ENCODE assay signal across 23 cellular contexts in genomic region chr16:20711277-20711911, GRCh38. TPM values are rescaled to one million over a fixed set of nuclear protein-coding genes. Genes with fewer than 3 reads are reported as not detected.
DNase-seq lines count a peak whose midpoint lies in the region; ATAC-seq, FAIRE-seq and TF ChIP-seq lines count a peak whose summit lies in the region.
"Had no signal": no experiment of that assay in that cellular context is flagged by ENCODE, and none has a peak within 500 bp of the region (broad histone marks: within the 10 kb centered on the region; RNA-seq: fewer than 3 reads in every experiment).

No MANE protein-coding gene starts in this region.

- H2AFZ ChIP-seq in HepG2 (ENCODE audit: low read length): no peak overlapping the region
- H2AFZ ChIP-seq: GM23338 had no signal

- no peak overlapping the region for H3K9ac ChIP-seq in HepG2 (ENCODE audit: insufficient read depth, low read depth, low read length)
- H3K9ac ChIP-seq: BLaER1 treated with 17β-estradiol and CSF1 and Interleukin-3, amounts not matched to agents 10 nM and 100 nM had no signal

- no peaks in the 10 kb centered on the region for H3K27me3 ChIP-seq in HepG2 (ENCODE audit: control insufficient read depth in 1 of 2, insufficient read depth in 2 of 2, low read length in 2 of 2)
- no peaks in the 10 kb centered on the region for H3K27me3 ChIP-seq in right lobe of liver
- no peaks in the 10 kb centered on the region for H3K27me3 ChIP-seq in tibial artery
- H3K27me3 ChIP-seq in WERI-Rb-1 (ENCODE audit: insufficient read depth, low read depth, severe bottlenecking): no peaks in the 10 kb centered on the region
- H3K27me3 ChIP-seq: BLaER1 treated with 17β-estradiol and CSF1 and Interleukin-3, amounts not matched to agents 10 nM and 100 nM had no signal

- no TSS peak for BruUV-seq in HepG2 (replicated peaks; lab: Mats Ljungman, UMichigan)

- H3K4me1 ChIP-seq in HepG2 (ENCODE audit: insufficient read depth, low read length) (no peaks in the 10 kb centered on the region), right lobe of liver (no peaks in the 10 kb centered on the region), tibial artery (peaks cover 0 to 26% (median 5%) of the 10 kb centered on the region in 4 donors)
- H3K4me1 ChIP-seq: BLaER1 treated with 17β-estradiol and CSF1 and Interleukin-3, amounts not matched to agents 10 nM and 100 nM had no signal

- TF ChIP-seq RAD21 in HepG2 (CRISPR knock-in tag; IDR thresholded peaks at IDR 0.05): no peak

- H3K4me2 ChIP-seq in HepG2 (ENCODE audit: low read depth, low read length): no peak overlapping the region
- H3K4me2 ChIP-seq: BLaER1 treated with 17β-estradiol and CSF1 and Interleukin-3, amounts not matched to agents 10 nM and 100 nM; GM23338 had no signal

- 94% methylated on average over 7 of the region's 7 CpGs for WGBS in HepG2 (ENCODE audit: low lambda C conversion rate)
- 88% methylated on average over 5 of the region's 7 CpGs for WGBS in right lobe of liver (ENCODE audit: insufficient coverage, low coverage, low lambda C conversion rate, missing lambda C conversion rate)

- CTCF ChIA-PET in HepG2 (lab: Yijun Ruan, JAX; ENCODE audit: low intra/inter-chr PET ratio, low total read pairs): no interaction called here

- no peak for TF ChIP-seq CTCF in HepG2 (CRISPR knock-in tag; IDR thresholded peaks at IDR 0.05)
- TF ChIP-seq CTCF in right lobe of liver (IDR thresholded peaks at IDR 0.05): no peak
- no peak for TF ChIP-seq CTCF in tibial artery (IDR thresholded peaks at IDR 0.05)
- TF ChIP-seq CTCF in WERI-Rb-1 (IDR thresholded peaks at IDR 0.05; ENCODE audit: low read depth, low read length): no peak

- FAIRE-seq in HepG2 (lab: Jason Lieb, UNC): no peak
- FAIRE-seq: GM12891, H54 had no signal

- no peak for DNase-seq in HepG2 (ENCODE audit: low spot score)
- no peak for DNase-seq in right lobe of liver
- DNase-seq in left ventricle myocardium superior: no peak
- no peak for DNase-seq in sciatic nerve (ENCODE audit: low spot score)
- DNase-seq in tibial artery: no peak
- no peak for DNase-seq in NOMO-1 treated with DMSO at 0.1 percent for 48 hours (lab: John Stamatoyannopoulos, UW; ENCODE audit: unreplicated experiment)
- DNase-seq in WERI-Rb-1: no peak
- DNase-seq: 8988T; Calu3; CD8-positive, alpha-beta T cell; DMS53; DND-41; EL; HCEC 1CT had no signal

- POLR2A ChIA-PET in HepG2 (lab: Yijun Ruan, JAX): no interaction called here

- H4K20me1 ChIP-seq in HepG2 (ENCODE audit: insufficient read depth, low read length): no peaks in the 10 kb centered on the region
- H4K20me1 ChIP-seq: BLaER1 treated with 17β-estradiol and CSF1 and Interleukin-3, amounts not matched to agents 10 nM and 100 nM had no signal

- TF ChIP-seq POLR2A in HepG2 (IDR thresholded peaks at IDR 0.05; ENCODE audit: insufficient read depth in 1 of 2, low read depth in 2 of 2, low read length in 2 of 2): no peak
- no peak for TF ChIP-seq POLR2A in right lobe of liver (IDR thresholded peaks at IDR 0.05)

- ATAC-seq in HepG2 (no peak), right lobe of liver (no peak), left ventricle myocardium superior (peak; percentile 87), sciatic nerve (peak; percentile 58), GM21619 (IDR thresholded peaks at IDR 0.05; ENCODE audit: unreplicated experiment) (no peak)
- ATAC-seq: CD8-positive, alpha-beta T cell; GM23338 had no signal

- H3K36me3 ChIP-seq in HepG2 (replicated peaks in 1 of 2; ENCODE audit: control insufficient read depth in 1 of 2, insufficient read depth in 2 of 2, low read length in 2 of 2): peaks cover 6 to 18% of the 10 kb centered on the region in 2 experiments; a peak in 4 of 5 replicates
- H3K36me3 ChIP-seq in right lobe of liver: no peaks in the 10 kb centered on the region
- H3K36me3 ChIP-seq in tibial artery: no peaks in the 10 kb centered on the region
- H3K36me3 ChIP-seq in WERI-Rb-1: no peaks in the 10 kb centered on the region
- H3K36me3 ChIP-seq: BLaER1 treated with 17β-estradiol and CSF1 and Interleukin-3, amounts not matched to agents 10 nM and 100 nM had no signal

- no peak for TF ChIP-seq EP300 in HepG2 (IDR thresholded peaks at IDR 0.05; ENCODE audit: low read depth in 2 of 2, low read length in 2 of 2)
- TF ChIP-seq EP300 in HepG2 (CRISPR knock-in tag; IDR thresholded peaks at IDR 0.05; ENCODE audit: borderline replicate concordance): no peak

- H3K4me3 ChIP-seq in HepG2 (replicated peaks in 1 of 3; ENCODE audit: insufficient read depth in 1 of 3, low read depth in 2 of 3, low read length in 3 of 3) (no peak overlapping the region), right lobe of liver (no peak overlapping the region), tibial artery (no peak overlapping the region), WERI-Rb-1 (ENCODE audit: low read depth, low read length) (no peak overlapping the region)
- H3K4me3 ChIP-seq: BLaER1 treated with 17β-estradiol and CSF1 and Interleukin-3, amounts not matched to agents 10 nM and 100 nM; GM23338 had no signal

- in situ Hi-C loops in HepG2 (cut with HindIII; ENCODE audit: extremely low pct_ligation_motif_present, low pct_unique_long_range_greater_than_20kb): no loop called here

- intact Hi-C loops in HepG2 (cut with micrococcal nuclease; ENCODE audit: unreplicated experiment): no loop called here
- intact Hi-C loops in right lobe of liver (cut with DNase I): no loop called here
- intact Hi-C loops in left ventricle myocardium superior (cut with micrococcal nuclease): no loop called here
- intact Hi-C loops in sciatic nerve (cut with DNase I): no loop called here
- intact Hi-C loops in tibial artery (cut with DNase I; ENCODE audit: low total_unique reads): no loop called here

- no peaks in the 10 kb centered on the region for H3K79me2 ChIP-seq in HepG2 (ENCODE audit: insufficient read depth, low read length)

- H3K9me3 ChIP-seq in HepG2 (ENCODE audit: low read length): no peaks in the 10 kb centered on the region
- H3K9me3 ChIP-seq in right lobe of liver: no peaks in the 10 kb centered on the region
- H3K9me3 ChIP-seq in tibial artery: no peaks in the 10 kb centered on the region
- no peaks in the 10 kb centered on the region for H3K9me3 ChIP-seq in WERI-Rb-1 (ENCODE audit: severe bottlenecking)
- H3K9me3 ChIP-seq: BLaER1 treated with 17β-estradiol and CSF1 and Interleukin-3, amounts not matched to agents 10 nM and 100 nM had no signal

- H3K27ac ChIP-seq in HepG2 (ENCODE audit: extremely low read length, insufficient read depth, low read length): no peak overlapping the region
- no peak overlapping the region for H3K27ac ChIP-seq in right lobe of liver
- H3K27ac ChIP-seq in tibial artery: peak overlapping the region; percentile 55 to 68
- H3K27ac ChIP-seq in WERI-Rb-1: no peak overlapping the region
- H3K27ac ChIP-seq: BLaER1 treated with 17β-estradiol and CSF1 and Interleukin-3, amounts not matched to agents 10 nM and 100 nM had no signal

RNA-seq across cellular contexts. Expression of gene ACSM1, which starts 13.9 kb away (rescaled TPM):
- 0.71 and 1.1 TPM in 2 replicates for total RNA-seq in HepG2 (2016; rRNA removed; fragmentation: Illumina TruSeq; extraction: Trizol)
- 0.26 and 0.91 TPM in 2 replicates for total RNA-seq in HepG2 (2016; cell fraction: cytosol; rRNA removed; fragmentation: Illumina TruSeq; extraction: Trizol; ENCODE audit: low read depth)
- 0.80 and 0.82 TPM in 2 replicates for total RNA-seq in HepG2 (2016; cell fraction: insoluble cytoplasmic fraction; rRNA removed; fragmentation: Illumina TruSeq; extraction: Trizol)
- 0.69 and 0.80 TPM in 2 replicates for total RNA-seq in HepG2 (2016; cell fraction: membrane; rRNA removed; fragmentation: Illumina TruSeq; extraction: Trizol)
- 1.1 and 1.6 TPM in 2 replicates for total RNA-seq in HepG2 (2016; cell fraction: nucleus; rRNA removed; fragmentation: Illumina TruSeq; extraction: Trizol)
- polyA plus RNA-seq in HepG2 (2011; rRNA removed): 0.73 and 0.77 TPM in 2 replicates
- polyA plus RNA-seq in HepG2 (2011; cell fraction: cytosol; rRNA removed): 0.44 and 0.97 TPM in 2 replicates
- polyA plus RNA-seq in HepG2 (2011; cell fraction: nucleus; rRNA removed): 0.40 and 1.1 TPM in 2 replicates
- polyA plus RNA-seq in HepG2 (2012): 0.68 and 0.71 TPM in 2 replicates
- polyA plus RNA-seq in HepG2 (2016; cell fraction: cytosol; fragmentation: Illumina TruSeq; extraction: Trizol; ENCODE audit: low read depth): 0.17 and 0.42 TPM in 2 replicates
- polyA plus RNA-seq in HepG2 (2016; cell fraction: insoluble cytoplasmic fraction; fragmentation: Illumina TruSeq; extraction: Trizol; ENCODE audit: low read depth): 0.75 and 0.91 TPM in 2 replicates
- 0.35 and 0.45 TPM in 2 replicates for polyA plus RNA-seq in HepG2 (2016; cell fraction: membrane; fragmentation: Illumina TruSeq; extraction: Trizol; ENCODE audit: low read depth)
- 0.93 and 1.4 TPM in 2 replicates for polyA plus RNA-seq in HepG2 (2016; cell fraction: nucleus; fragmentation: Illumina TruSeq; extraction: Trizol; ENCODE audit: insufficient read depth, low read depth)
- polyA minus RNA-seq in HepG2 (2011; rRNA and poly(A)+ RNA removed; ENCODE audit: low replicate concordance): 0.84 TPM in 1 of 2 replicates, not detected in the other
- polyA minus RNA-seq in HepG2 (2011; cell fraction: cytosol; rRNA and poly(A)+ RNA removed): 0.30 TPM in 1 of 2 replicates, not detected in the other
- polyA minus RNA-seq in HepG2 (2011; cell fraction: nucleus; rRNA and poly(A)+ RNA removed): 0.77 and 0.87 TPM in 2 replicates
- 10 to 100 TPM in 1 of 6 experiments, 1 to 10 TPM in 4, under 1 TPM in 1; 0.90 to 11.1 (median 1.6) TPM for total RNA-seq in right lobe of liver
- 0.22 TPM for total RNA-seq in left ventricle myocardium superior
- total RNA-seq in sciatic nerve: not detected
- total RNA-seq: A673, G401, HT-29 had no signal
- polyA plus RNA-seq: AG04450 had no signal

RNA-seq across cellular contexts. Expression of gene THUMPD1, which starts 30.2 kb away (rescaled TPM):
- total RNA-seq in HepG2 (2016; rRNA removed; fragmentation: Illumina TruSeq; extraction: Trizol) (69.1 and 102 TPM in 2 replicates), right lobe of liver (10 to 100 TPM; 13.5 to 26.4 (median 16.5) TPM), left ventricle myocardium superior (17.5 TPM), sciatic nerve (32.1 TPM)
- total RNA-seq in HepG2 (2016; cell fraction: cytosol; rRNA removed; fragmentation: Illumina TruSeq; extraction: Trizol; ENCODE audit: low read depth): 4.6 and 6.7 TPM in 2 replicates
- total RNA-seq in HepG2 (2016; cell fraction: insoluble cytoplasmic fraction; rRNA removed; fragmentation: Illumina TruSeq; extraction: Trizol): 71.0 and 103 TPM in 2 replicates
- total RNA-seq in HepG2 (2016; cell fraction: membrane; rRNA removed; fragmentation: Illumina TruSeq; extraction: Trizol): 19.1 and 23.2 TPM in 2 replicates
- total RNA-seq in HepG2 (2016; cell fraction: nucleus; rRNA removed; fragmentation: Illumina TruSeq; extraction: Trizol): 67.8 and 71.7 TPM in 2 replicates
- 20.8 and 22.7 TPM in 2 replicates for polyA plus RNA-seq in HepG2 (2011; rRNA removed)
- polyA plus RNA-seq in HepG2 (2011; cell fraction: cytosol; rRNA removed): 23.4 and 44.4 TPM in 2 replicates
- polyA plus RNA-seq in HepG2 (2011; cell fraction: nucleus; rRNA removed): 80.0 and 102 TPM in 2 replicates
- 29.3 and 38.3 TPM in 2 replicates for polyA plus RNA-seq in HepG2 (2012)
- polyA plus RNA-seq in HepG2 (2016; cell fraction: cytosol; fragmentation: Illumina TruSeq; extraction: Trizol; ENCODE audit: low read depth): 1.6 and 2.0 TPM in 2 replicates
- 67.9 and 69.4 TPM in 2 replicates for polyA plus RNA-seq in HepG2 (2016; cell fraction: insoluble cytoplasmic fraction; fragmentation: Illumina TruSeq; extraction: Trizol; ENCODE audit: low read depth)
- 6.6 and 7.6 TPM in 2 replicates for polyA plus RNA-seq in HepG2 (2016; cell fraction: membrane; fragmentation: Illumina TruSeq; extraction: Trizol; ENCODE audit: low read depth)
- 48.7 and 49.4 TPM in 2 replicates for polyA plus RNA-seq in HepG2 (2016; cell fraction: nucleus; fragmentation: Illumina TruSeq; extraction: Trizol; ENCODE audit: insufficient read depth, low read depth)
- 22.2 and 83.8 TPM in 2 replicates for polyA minus RNA-seq in HepG2 (2011; rRNA and poly(A)+ RNA removed; ENCODE audit: low replicate concordance)
- 34.7 and 43.5 TPM in 2 replicates for polyA minus RNA-seq in HepG2 (2011; cell fraction: cytosol; rRNA and poly(A)+ RNA removed)
- 128 and 146 TPM in 2 replicates for polyA minus RNA-seq in HepG2 (2011; cell fraction: nucleus; rRNA and poly(A)+ RNA removed)

RNA-seq across cellular contexts. Expression of gene ACSM3, which starts 52.4 kb away (rescaled TPM):
- total RNA-seq in HepG2 (2016; rRNA removed; fragmentation: Illumina TruSeq; extraction: Trizol) (108 and 125 TPM in 2 replicates), right lobe of liver (100 to 1,000 TPM in 1 of 6 experiments, 10 to 100 TPM in 5; 24.5 to 109 (median 57.9) TPM), left ventricle myocardium superior (9.2 TPM), sciatic nerve (2.8 TPM)
- total RNA-seq in HepG2 (2016; cell fraction: cytosol; rRNA removed; fragmentation: Illumina TruSeq; extraction: Trizol; ENCODE audit: low read depth): 16.9 and 17.5 TPM in 2 replicates
- 103 and 128 TPM in 2 replicates for total RNA-seq in HepG2 (2016; cell fraction: insoluble cytoplasmic fraction; rRNA removed; fragmentation: Illumina TruSeq; extraction: Trizol)
- total RNA-seq in HepG2 (2016; cell fraction: membrane; rRNA removed; fragmentation: Illumina TruSeq; extraction: Trizol): 55.2 and 56.2 TPM in 2 replicates
- 194 and 207 TPM in 2 replicates for total RNA-seq in HepG2 (2016; cell fraction: nucleus; rRNA removed; fragmentation: Illumina TruSeq; extraction: Trizol)
- 74.0 and 84.3 TPM in 2 replicates for polyA plus RNA-seq in HepG2 (2011; rRNA removed)
- 50.4 and 63.7 TPM in 2 replicates for polyA plus RNA-seq in HepG2 (2011; cell fraction: cytosol; rRNA removed)
- polyA plus RNA-seq in HepG2 (2011; cell fraction: nucleus; rRNA removed): 123 and 153 TPM in 2 replicates
- 99.7 and 110 TPM in 2 replicates for polyA plus RNA-seq in HepG2 (2012)
- polyA plus RNA-seq in HepG2 (2016; cell fraction: cytosol; fragmentation: Illumina TruSeq; extraction: Trizol; ENCODE audit: low read depth): 14.1 and 15.2 TPM in 2 replicates
- polyA plus RNA-seq in HepG2 (2016; cell fraction: insoluble cytoplasmic fraction; fragmentation: Illumina TruSeq; extraction: Trizol; ENCODE audit: low read depth): 156 and 162 TPM in 2 replicates
- polyA plus RNA-seq in HepG2 (2016; cell fraction: membrane; fragmentation: Illumina TruSeq; extraction: Trizol; ENCODE audit: low read depth): 43.7 and 47.6 TPM in 2 replicates
- 215 and 247 TPM in 2 replicates for polyA plus RNA-seq in HepG2 (2016; cell fraction: nucleus; fragmentation: Illumina TruSeq; extraction: Trizol; ENCODE audit: insufficient read depth, low read depth)
- 0.82 and 141 TPM in 2 replicates for polyA minus RNA-seq in HepG2 (2011; rRNA and poly(A)+ RNA removed; ENCODE audit: low replicate concordance)
- polyA minus RNA-seq in HepG2 (2011; cell fraction: cytosol; rRNA and poly(A)+ RNA removed): 18.3 and 32.4 TPM in 2 replicates
- 204 and 288 TPM in 2 replicates for polyA minus RNA-seq in HepG2 (2011; cell fraction: nucleus; rRNA and poly(A)+ RNA removed)
- total RNA-seq: A673 had no signal

Comparison
In these comparisons a context has a peak if more than half of its experiments do, and no peak if none do; other contexts are left out.
1. ATAC-seq: peak in left ventricle myocardium superior (single experiment) and sciatic nerve (single experiment); none in HepG2 (single experiment), right lobe of liver (0 of 4) and GM21619 (single experiment).
2. H3K27ac ChIP-seq: peak in tibial artery (2 of 2); none in HepG2 (single experiment), right lobe of liver (0 of 3) and WERI-Rb-1 (single experiment).